Comparison of ENCODE assay signal across 15 cellular contexts in the genomic region with DNA sequence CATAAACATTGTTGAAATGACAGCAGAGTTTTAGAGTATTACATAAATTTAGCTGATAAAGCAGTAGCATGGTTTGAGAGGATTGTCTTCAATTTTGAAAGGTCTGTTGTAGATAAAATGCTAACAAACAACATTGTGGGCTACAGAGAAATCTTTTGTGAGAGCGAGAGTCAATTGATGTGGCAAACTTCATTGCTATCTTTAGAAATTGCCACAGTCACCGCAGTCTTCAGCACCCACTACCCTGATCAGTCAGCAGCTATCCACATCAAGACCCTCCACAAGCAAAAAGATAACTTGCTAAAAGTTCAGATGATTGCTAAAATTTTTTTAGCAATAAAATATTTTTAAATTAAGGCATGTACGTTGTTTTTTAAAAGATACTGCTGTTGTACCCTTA. TPM values are rescaled to one million over a fixed set of nuclear protein-coding genes. Genes with fewer than 3 reads are reported as not detected.
DNase-seq lines count a peak whose midpoint lies in the region; ATAC-seq and TF ChIP-seq lines count a peak whose summit lies in the region.
"Had no signal": no experiment of that assay in that cellular context is flagged by ENCODE, and none has a peak within 500 bp of the region (broad histone marks: within the 10 kb centered on the region; RNA-seq: fewer than 3 reads in every experiment).

No MANE protein-coding gene starts in this region.

- H2AFZ ChIP-seq in GM23338 (no peak overlapping the region), Karpas-422 (ENCODE audit: low read length) (no peak overlapping the region)

- no peak for TF ChIP-seq CTCF in CD8-positive, alpha-beta T cell (IDR thresholded peaks at IDR 0.05)
- TF ChIP-seq CTCF in GM23338 (conservative IDR thresholded peaks at IDR 0.05; ENCODE audit: low read depth in 2 of 2) = no peak

- H3K27ac ChIP-seq in CD8-positive, alpha-beta T cell (ENCODE audit: low read depth, low read length) = no peak overlapping the region
- peak overlapping the region; percentile 71 for H3K27ac ChIP-seq in mesodermal cell (ENCODE audit: low read depth, low read length, severe bottlenecking)
- no peak overlapping the region for H3K27ac ChIP-seq in GM23338 (ENCODE audit: low read depth)
- H3K27ac ChIP-seq in Karpas-422 (ENCODE audit: low read length) = no peak overlapping the region
- H3K27ac ChIP-seq: right lobe of liver, RWPE1 had no signal

- no peak for DNase-seq in CD8-positive, alpha-beta T cell
- no peak for DNase-seq in T-cell
- DNase-seq in NCI-H1105 treated with DMSO at 0.1 percent for 48 hours (lab: John Stamatoyannopoulos, UW) = no peak
- DNase-seq in GM23338 (ENCODE audit: low spot score) = no peak
- DNase-seq in Karpas-422 = no peak
- DNase-seq: H7, NCI-H1417 treated with DMSO at 0.1 percent for 48 hours, NCI-H69, nephron progenitor cell, right lobe of liver had no signal

- peaks cover 13% of the 10 kb centered on the region for H3K36me3 Mint-ChIP-seq in CD8-positive, alpha-beta T cell
- peaks cover 31% of the 10 kb centered on the region for H3K36me3 Mint-ChIP-seq in T-cell
- H3K36me3 Mint-ChIP-seq in GM23338 (ENCODE audit: low read depth) = 0 out of 3 replicates have a peak, but pooled peaks cover 3% of the 10 kb centered on the region

- H3K27me3 Mint-ChIP-seq in CD8-positive, alpha-beta T cell (ENCODE audit: low read depth) = no peaks in the 10 kb centered on the region
- H3K27me3 Mint-ChIP-seq in T-cell (no peaks in the 10 kb centered on the region), GM23338 (ENCODE audit: insufficient read depth, low read depth, poor library complexity) (no peaks in the 10 kb centered on the region)

- intact Hi-C loops in CD8-positive, alpha-beta T cell (cut with DNase I, micrococcal nuclease) = no loop called here

- no peaks in the 10 kb centered on the region for H3K9me3 ChIP-seq in CD8-positive, alpha-beta T cell (ENCODE audit: low read length)
- no peaks in the 10 kb centered on the region for H3K9me3 ChIP-seq in mesodermal cell (ENCODE audit: control insufficient read depth, low read length)
- H3K9me3 ChIP-seq in Karpas-422 (ENCODE audit: low read length) = no peaks in the 10 kb centered on the region
- H3K9me3 ChIP-seq: right lobe of liver had no signal

- no peak overlapping the region for H3K9ac ChIP-seq in Karpas-422 (ENCODE audit: low read length)

- peaks cover 10% of the 10 kb centered on the region for H3K9me3 Mint-ChIP-seq in CD8-positive, alpha-beta T cell
- H3K9me3 Mint-ChIP-seq in T-cell (peaks cover 7 to 9% (median 7%) of the 10 kb centered on the region in 3 donors), GM23338 (no peaks in the 10 kb centered on the region)
- H3K9me3 Mint-ChIP-seq: nephron progenitor cell had no signal

- whole genome bisulfite sequencing in mesodermal cell (ENCODE audit: insufficient coverage in 2 of 2), 2 experiments = 80 to 100% methylated on average over 1 of the region's 3 CpGs

- H3K27ac Mint-ChIP-seq in CD8-positive, alpha-beta T cell = no peak overlapping the region
- H3K27ac Mint-ChIP-seq in T-cell (peak overlapping the region; percentile 47 to 79), GM23338 (no peak overlapping the region)

- H3F3A ChIP-seq in GM23338 (replicated peaks; ENCODE audit: low read depth) = no peaks in the 10 kb centered on the region

- H3K4me1 ChIP-seq in CD8-positive, alpha-beta T cell (ENCODE audit: insufficient read depth, low read length) = peaks cover 15% of the 10 kb centered on the region
- H3K4me1 ChIP-seq in mesodermal cell (ENCODE audit: control insufficient read depth, insufficient read depth, low read length, poor library complexity, severe bottlenecking) = peaks cover 18% of the 10 kb centered on the region
- H3K4me1 ChIP-seq in GM23338 (ENCODE audit: insufficient read depth) = no peaks in the 10 kb centered on the region
- peaks cover 3% of the 10 kb centered on the region; the same call in 1 of the 2 replicates for H3K4me1 ChIP-seq in Karpas-422 (ENCODE audit: low read length)
- H3K4me1 ChIP-seq: right lobe of liver had no signal

- no peaks in the 10 kb centered on the region for H4K20me1 ChIP-seq in GM23338 (replicated peaks; ENCODE audit: insufficient read depth)
- no peaks in the 10 kb centered on the region for H4K20me1 ChIP-seq in Karpas-422 (ENCODE audit: insufficient read depth, low read depth, low read length)

- H3K27me3 ChIP-seq in CD8-positive, alpha-beta T cell (ENCODE audit: insufficient read depth, low read length) = no peaks in the 10 kb centered on the region
- H3K27me3 ChIP-seq in GM23338 (ENCODE audit: insufficient read depth) (no peaks in the 10 kb centered on the region), Karpas-422 (ENCODE audit: low read length) (no peaks in the 10 kb centered on the region)
- H3K27me3 ChIP-seq: right lobe of liver had no signal

- POLR2A ChIA-PET in CD8-positive, alpha-beta T cell (lab: Charles Lee) = interaction anchor here (1.2 kb wide), 1 partner anchor 12 kb away, joined by 3 read pairs; no protein-coding TSS in a partner anchor
- POLR2A ChIA-PET in T-cell (lab: Charles Lee) = no interaction called here

- H3K79me2 ChIP-seq in GM23338 (replicated peaks; ENCODE audit: insufficient read depth) (no peaks in the 10 kb centered on the region), Karpas-422 (ENCODE audit: low read length) (peaks cover 90% of the 10 kb centered on the region)

- CTCF ChIA-PET in CD8-positive, alpha-beta T cell (lab: Charles Lee) = interaction anchor here (0.6 kb wide), 1 partner anchor 145 kb away, joined by 3 read pairs; no protein-coding TSS in a partner anchor
- CTCF ChIA-PET in T-cell (lab: Charles Lee) = no interaction called here

- no peaks in the 10 kb centered on the region for H3K9me2 ChIP-seq in GM23338 (ENCODE audit: insufficient read depth)
- H3K9me2 ChIP-seq in Karpas-422 (replicated peaks; ENCODE audit: insufficient read depth, low read length) = no peaks in the 10 kb centered on the region

- H3K4me1 Mint-ChIP-seq in CD8-positive, alpha-beta T cell (ENCODE audit: low read depth) = peaks cover 44% of the 10 kb centered on the region
- H3K4me1 Mint-ChIP-seq in T-cell (peaks cover 37 to 45% (median 40%) of the 10 kb centered on the region in 3 donors), GM23338 (no peaks in the 10 kb centered on the region)
- H3K4me1 Mint-ChIP-seq: nephron progenitor cell had no signal

- peak; percentile 48 for ATAC-seq in CD8-positive, alpha-beta T cell
- ATAC-seq in GM19438 (IDR thresholded peaks at IDR 0.05; ENCODE audit: low read depth, unreplicated experiment) (peak; percentile 48), T-cell (replicated peaks in 1 of 4) (peak; percentile 29 to 77 (median 43)), GM23338 (no peak), HG03565 (IDR thresholded peaks at IDR 0.05; ENCODE audit: unreplicated experiment) (no peak)
- ATAC-seq: HepG2, right lobe of liver had no signal

- H3K4me2 ChIP-seq in GM23338 = no peak overlapping the region
- H3K4me2 ChIP-seq in Karpas-422 (ENCODE audit: low read depth, low read length, poor library complexity, severe bottlenecking) = no peak overlapping the region

- peak overlapping the region; percentile 50 for H3K4me3 Mint-ChIP-seq in CD8-positive, alpha-beta T cell
- peak overlapping the region in 1 of 3 donors; percentile 37 for H3K4me3 Mint-ChIP-seq in T-cell
- no peak overlapping the region for H3K4me3 Mint-ChIP-seq in GM23338
- H3K4me3 Mint-ChIP-seq: nephron progenitor cell had no signal

- no peak overlapping the region for H3K4me3 ChIP-seq in CD8-positive, alpha-beta T cell (ENCODE audit: low read depth, low read length)
- H3K4me3 ChIP-seq in mesodermal cell (ENCODE audit: extremely low read depth, insufficient read depth, low read length, poor library complexity, severe bottlenecking) (no peak overlapping the region), GM23338 (no peak overlapping the region), Karpas-422 (ENCODE audit: low read length) (no peak overlapping the region)
- H3K4me3 ChIP-seq: right lobe of liver had no signal

- no peaks in the 10 kb centered on the region for H3K36me3 ChIP-seq in CD8-positive, alpha-beta T cell (ENCODE audit: insufficient read depth, low read length)
- H3K36me3 ChIP-seq in mesodermal cell (ENCODE audit: control insufficient read depth, insufficient read depth, low read length) (peaks cover 9% of the 10 kb centered on the region), GM23338 (ENCODE audit: insufficient read depth) (no peaks in the 10 kb centered on the region), Karpas-422 (ENCODE audit: insufficient read depth, low read length) (peaks cover 58% of the 10 kb centered on the region)
- H3K36me3 ChIP-seq: right lobe of liver had no signal

TF ChIP-seq in GM23338, 12 proteins besides CTCF, POLR2A, EP300 and RAD21 (continues in another document):
- TF ChIP-seq, protein P1, sequence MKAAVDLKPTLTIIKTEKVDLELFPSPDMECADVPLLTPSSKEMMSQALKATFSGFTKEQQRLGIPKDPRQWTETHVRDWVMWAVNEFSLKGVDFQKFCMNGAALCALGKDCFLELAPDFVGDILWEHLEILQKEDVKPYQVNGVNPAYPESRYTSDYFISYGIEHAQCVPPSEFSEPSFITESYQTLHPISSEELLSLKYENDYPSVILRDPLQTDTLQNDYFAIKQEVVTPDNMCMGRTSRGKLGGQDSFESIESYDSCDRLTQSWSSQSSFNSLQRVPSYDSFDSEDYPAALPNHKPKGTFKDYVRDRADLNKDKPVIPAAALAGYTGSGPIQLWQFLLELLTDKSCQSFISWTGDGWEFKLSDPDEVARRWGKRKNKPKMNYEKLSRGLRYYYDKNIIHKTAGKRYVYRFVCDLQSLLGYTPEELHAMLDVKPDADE (IDR thresholded peaks at IDR 0.05) = no peak
- no peak for TF ChIP-seq POLR2AphosphoS5 (IDR thresholded peaks at IDR 0.05; ENCODE audit: low read depth)
- no peak for TF ChIP-seq NANOG (IDR thresholded peaks at IDR 0.05; ENCODE audit: borderline replicate concordance)

RNA-seq across cellular contexts. Expression of gene VRK2, which starts 17.5 kb away (rescaled TPM):
- 10 to 100 TPM; 11.0 to 11.1 TPM for total RNA-seq in CD8-positive, alpha-beta T cell
- total RNA-seq in T-cell = 10 to 100 TPM; 13.9 to 18.8 (median 15.7) TPM
- polyA plus RNA-seq in mesodermal cell (2013, experiment 1 of 2) = 15.4 TPM
- 19.4 TPM for polyA plus RNA-seq in mesodermal cell (2013, experiment 2 of 2)
- 11.0 and 22.5 TPM in 2 replicates for total RNA-seq in GM23338 (2014; rRNA removed; shearing (Covaris generic))
- polyA plus RNA-seq in GM23338 (2016; fragmentation: Nextera tagmentation; extraction: Ambion mirVana) = 18.0 and 19.0 TPM in 2 replicates
- 41.8 and 58.7 TPM in 2 replicates for total RNA-seq in Karpas-422 (2014; rRNA removed; shearing (Covaris generic); ENCODE audit: low replicate concordance)

Comparison
In these comparisons a context has a peak if more than half of its experiments do, and no peak if none do; other contexts are left out.
1. ATAC-seq: peak in CD8-positive, alpha-beta T cell (single experiment), GM19438 (single experiment) and T-cell (4 of 4); none in GM23338 (single experiment) and HG03565 (single experiment).
2. H3K27ac Mint-ChIP-seq: peak in T-cell (2 of 2); none in CD8-positive, alpha-beta T cell (single experiment) and GM23338 (single experiment).